Comparison of ENCODE assay signal across 8 cellular contexts in genomic region chr7:134514663-134515062, GRCh38. TPM values are rescaled to one million over a fixed set of nuclear protein-coding genes. Genes with fewer than 3 reads are reported as not detected.
DNase-seq lines count a peak whose midpoint lies in the region; ATAC-seq, FAIRE-seq and TF ChIP-seq lines count a peak whose summit lies in the region.

No MANE protein-coding gene starts in this region.

- no peak for FAIRE-seq in kidney (lab: Jason Lieb, UNC)

- TF ChIP-seq CTCF in OCI-LY1 (IDR thresholded peaks at IDR 0.05; ENCODE audit: low read length): peak; percentile 88
- TF ChIP-seq CTCF in breast epithelium (IDR thresholded peaks at IDR 0.05): peak; percentile 85 to 94 (median 89)
- peak; percentile 85 for TF ChIP-seq CTCF in kidney (IDR thresholded peaks at IDR 0.05; ENCODE audit: borderline replicate concordance, extremely low read depth, insufficient read depth)

- no peak overlapping the region for H2AFZ ChIP-seq in OCI-LY1 (ENCODE audit: low read length)

- peaks cover 3% of the 10 kb centered on the region for H3K4me1 ChIP-seq in CD4-positive, CD25-positive, alpha-beta regulatory T cell (ENCODE audit: control insufficient read depth, insufficient read depth, low read length, poor library complexity, severe bottlenecking)
- no peaks in the 10 kb centered on the region for H3K4me1 ChIP-seq in OCI-LY1 (ENCODE audit: insufficient read depth, low read length, severe bottlenecking)
- H3K4me1 ChIP-seq in breast epithelium: no peaks in the 10 kb centered on the region
- H3K4me1 ChIP-seq in kidney (ENCODE audit: control insufficient read depth in 1 of 2, insufficient read depth in 1 of 2, low read depth in 1 of 2, low read length in 2 of 2): no peaks in the 10 kb centered on the region

- TF ChIP-seq POLR2A in breast epithelium (IDR thresholded peaks at IDR 0.05): no peak

- no peak overlapping the region for H3K27ac ChIP-seq in CD4-positive, CD25-positive, alpha-beta regulatory T cell (ENCODE audit: insufficient read depth, low read length, poor library complexity, severe bottlenecking)
- no peak overlapping the region for H3K27ac ChIP-seq in OCI-LY1 (ENCODE audit: low read depth, low read length, poor library complexity, severe bottlenecking)
- H3K27ac ChIP-seq in breast epithelium: no peak overlapping the region
- H3K27ac ChIP-seq in kidney (ENCODE audit: low read depth in 2 of 2, low read length in 2 of 2): no peak overlapping the region

- H3K4me2 ChIP-seq in OCI-LY1 (ENCODE audit: low read length): no peak overlapping the region

- H3K9me2 ChIP-seq in OCI-LY1 (ENCODE audit: low read depth, low read length): no peaks in the 10 kb centered on the region

- H3K79me2 ChIP-seq in OCI-LY1 (ENCODE audit: insufficient read depth, low read length): no peaks in the 10 kb centered on the region

- H4K20me1 ChIP-seq in OCI-LY1 (ENCODE audit: insufficient read depth, low read length): no peaks in the 10 kb centered on the region

- peaks cover 0 to 5% (median 2%) of the 10 kb centered on the region in 4 donors for H3K4me1 Mint-ChIP-seq in CD4-positive, CD25-positive, alpha-beta regulatory T cell

- H3K4me3 Mint-ChIP-seq in CD4-positive, CD25-positive, alpha-beta regulatory T cell: no peak overlapping the region

- H3K9ac ChIP-seq in OCI-LY1 (ENCODE audit: low read length) (no peak overlapping the region), kidney (ENCODE audit: low read length in 2 of 2) (no peak overlapping the region)

- H3K36me3 Mint-ChIP-seq in CD4-positive, CD25-positive, alpha-beta regulatory T cell: no peaks in the 10 kb centered on the region

- peak in 2 of 3 donors; percentile 51 to 76 for DNase-seq in CD4-positive, CD25-positive, alpha-beta regulatory T cell
- DNase-seq in Jurkat, Clone E6-1 (ENCODE audit: low read depth, low spot score): peak; percentile 64
- no peak for DNase-seq in breast epithelium (ENCODE audit: low spot score in 2 of 2)
- no peak for DNase-seq in kidney
- DNase-seq in superior temporal gyrus (ENCODE audit: extremely low spot score): peak; percentile 94

- no peak overlapping the region for H3K4me3 ChIP-seq in CD4-positive, CD25-positive, alpha-beta regulatory T cell (ENCODE audit: low read depth, low read length)
- H3K4me3 ChIP-seq in Jurkat, Clone E6-1 (ENCODE audit: low read length): no peak overlapping the region
- H3K4me3 ChIP-seq in OCI-LY1 (ENCODE audit: low read depth, low read length, poor library complexity, severe bottlenecking) (no peak overlapping the region), breast epithelium (no peak overlapping the region), kidney (ENCODE audit: low read length in 2 of 2) (no peak overlapping the region)

- H3K27me3 Mint-ChIP-seq in CD4-positive, CD25-positive, alpha-beta regulatory T cell: peaks cover 4% of the 10 kb centered on the region

- intact Hi-C loops in breast epithelium (cut with DNase I; ENCODE audit: low total_unique reads): loop anchor here (10.0 kb wide), 1 partner anchor 80 kb away; no protein-coding TSS in a partner anchor
- intact Hi-C loops in kidney (cut with DNase I): no loop called here

- no peaks in the 10 kb centered on the region for H3K9me3 Mint-ChIP-seq in CD4-positive, CD25-positive, alpha-beta regulatory T cell

- H3K9me3 ChIP-seq in CD4-positive, CD25-positive, alpha-beta regulatory T cell (ENCODE audit: control insufficient read depth in 2 of 2, low read length in 2 of 2): no peaks in the 10 kb centered on the region
- H3K9me3 ChIP-seq in OCI-LY1 (ENCODE audit: low read length): no peaks in the 10 kb centered on the region
- no peaks in the 10 kb centered on the region for H3K9me3 ChIP-seq in breast epithelium
- H3K9me3 ChIP-seq in kidney (ENCODE audit: control insufficient read depth in 1 of 2, low read length in 2 of 2): no peaks in the 10 kb centered on the region

- H3K27me3 ChIP-seq in CD4-positive, CD25-positive, alpha-beta regulatory T cell (ENCODE audit: control insufficient read depth, insufficient read depth, low read length): peaks cover 4% of the 10 kb centered on the region
- no peaks in the 10 kb centered on the region for H3K27me3 ChIP-seq in OCI-LY1 (ENCODE audit: insufficient read depth, low read length)
- no peaks in the 10 kb centered on the region for H3K27me3 ChIP-seq in breast epithelium

- no peaks in the 10 kb centered on the region for H3F3A ChIP-seq in OCI-LY1 (ENCODE audit: insufficient read depth, low read length)

- ATAC-seq in CD4-positive, CD25-positive, alpha-beta regulatory T cell (ENCODE audit: low read depth in 2 of 2): peak in 1 of 2 donors; percentile 55
- ATAC-seq in GM18517 (IDR thresholded peaks at IDR 0.05; ENCODE audit: unreplicated experiment) (peak; percentile 47), HG02642 (IDR thresholded peaks at IDR 0.05; ENCODE audit: poor library complexity, unreplicated experiment) (no peak)

- peak overlapping the region in 1 of 3 donors; percentile 21 for H3K27ac Mint-ChIP-seq in CD4-positive, CD25-positive, alpha-beta regulatory T cell

- H3K36me3 ChIP-seq in CD4-positive, CD25-positive, alpha-beta regulatory T cell (ENCODE audit: control insufficient read depth, insufficient read depth, low read length): no peaks in the 10 kb centered on the region
- no peaks in the 10 kb centered on the region for H3K36me3 ChIP-seq in OCI-LY1 (ENCODE audit: insufficient read depth, low read length)
- no peaks in the 10 kb centered on the region for H3K36me3 ChIP-seq in breast epithelium
- no peaks in the 10 kb centered on the region for H3K36me3 ChIP-seq in kidney (ENCODE audit: control insufficient read depth in 1 of 2, insufficient read depth in 2 of 2, low read length in 2 of 2)

RNA-seq across cellular contexts. Expression of gene AKR1B10, which starts 12.7 kb away (rescaled TPM):
- not detected for total RNA-seq in CD4-positive, CD25-positive, alpha-beta regulatory T cell
- polyA plus RNA-seq in CD4-positive, CD25-positive, alpha-beta regulatory T cell: not detected
- polyA plus RNA-seq in Jurkat, Clone E6-1 (2012; ENCODE audit: insufficient read depth, insufficient read length): not detected
- total RNA-seq in breast epithelium (1 to 10 TPM in 2 of 3 donors, not detected in 1; 2.1 to 2.9 TPM), kidney (1.8 TPM)
- 2.2 TPM for polyA plus RNA-seq in kidney (ENCODE audit: insufficient read depth, low read depth, low replicate concordance)

RNA-seq across cellular contexts. Expression of gene AKR1B15, which starts 34.2 kb away (rescaled TPM):
- total RNA-seq in CD4-positive, CD25-positive, alpha-beta regulatory T cell: not detected
- not detected for polyA plus RNA-seq in CD4-positive, CD25-positive, alpha-beta regulatory T cell
- not detected for polyA plus RNA-seq in Jurkat, Clone E6-1 (2012; ENCODE audit: insufficient read depth, insufficient read length)
- total RNA-seq in breast epithelium (1 to 10 TPM in 2 of 3 donors, under 1 TPM in 1; 0.33 to 5.6 (median 3.5) TPM), kidney (not detected)
- not detected for polyA plus RNA-seq in kidney (ENCODE audit: insufficient read depth, low read depth, low replicate concordance)

RNA-seq across cellular contexts. Expression of gene AKR1B1, which starts 55.8 kb away (rescaled TPM):
- total RNA-seq in CD4-positive, CD25-positive, alpha-beta regulatory T cell: 44.6 TPM
- polyA plus RNA-seq in CD4-positive, CD25-positive, alpha-beta regulatory T cell: 100 to 1,000 TPM; 113 to 137 (median 115) TPM
- polyA plus RNA-seq in Jurkat, Clone E6-1 (2012; ENCODE audit: insufficient read depth, insufficient read length): 196 TPM
- total RNA-seq in breast epithelium: 100 to 1,000 TPM in 1 of 3 donors, 10 to 100 TPM in 2; 55.0 to 200 (median 57.4) TPM
- 93.8 TPM for total RNA-seq in kidney
- 183 TPM for polyA plus RNA-seq in kidney (ENCODE audit: insufficient read depth, low read depth, low replicate concordance)

Comparison
In these comparisons a context has a peak if more than half of its experiments do, and no peak if none do; other contexts are left out.
1. DNase-seq: peak in CD4-positive, CD25-positive, alpha-beta regulatory T cell (2 of 3), Jurkat, Clone E6-1 (single experiment) and superior temporal gyrus (single experiment); none in breast epithelium (0 of 2) and kidney (single experiment).
2. Peak in every context shown above with its lines, with median percentiles within 50 percentile points of each other: CTCF ChIP-seq.